16 cellular contexts compared by ENCODE assay signal in genomic region chr5:307306-307705, GRCh38.
"Had no signal": no experiment of that assay in that cellular context is flagged by ENCODE, and none has a peak within 500 bp of the region (broad histone marks: within the 10 kb centered on the region; RNA-seq: fewer than 3 reads in every experiment).

No MANE protein-coding gene starts in this region.

- H3K27me3 Mint-ChIP-seq: activated CD4-positive, alpha-beta T cell treated with anti-CD3 and anti-CD28 coated beads for 36 hours; activated T-helper 17 cell treated with anti-CD3 and anti-CD28 coated beads, Interleukin-2, amount 50 U/mL, for 72 hours; naive B cell had no signal

- H3K9me3 ChIP-seq: adrenal gland, right atrium auricular region, upper lobe of left lung had no signal

- H3K36me3 Mint-ChIP-seq: naive B cell had no signal

- H3K27me3 ChIP-seq: adrenal gland, right atrium auricular region, upper lobe of left lung had no signal

- H3K4me3 ChIP-seq: adrenal gland, lung, right atrium auricular region, smooth muscle cell, upper lobe of left lung had no signal

- H3K27ac ChIP-seq: adrenal gland, right atrium auricular region, upper lobe of left lung had no signal

- H3K9me3 Mint-ChIP-seq: activated T-helper 17 cell treated with anti-CD3 and anti-CD28 coated beads, Interleukin-2, amount 50 U/mL, for 72 hours; naive B cell; stimulated activated effector memory CD8-positive, alpha-beta T cell treated with anti-CD3 and anti-CD28 coated beads, Interleukin-12 subunit alpha, Interleukin-12 subunit beta, amount 100 ng/mL, for 72 hours had no signal

- H3K4me3 Mint-ChIP-seq: activated CD4-positive, alpha-beta T cell treated with anti-CD3 and anti-CD28 coated beads for 36 hours; activated T-helper 17 cell treated with anti-CD3 and anti-CD28 coated beads, Interleukin-2, amount 50 U/mL, for 72 hours; naive B cell; stimulated activated effector memory CD8-positive, alpha-beta T cell treated with anti-CD3 and anti-CD28 coated beads, Interleukin-12 subunit alpha, Interleukin-12 subunit beta, amount 100 ng/mL, for 72 hours had no signal

- ATAC-seq: activated CD4-positive, alpha-beta T cell treated with anti-CD3 and anti-CD28 coated beads for 36 hours; activated T-helper 17 cell treated with anti-CD3 and anti-CD28 coated beads, Interleukin-2, amount 50 U/mL, for 72 hours; esophagus mucosa; stimulated activated effector memory CD8-positive, alpha-beta T cell treated with anti-CD3 and anti-CD28 coated beads, Interleukin-12 subunit alpha, Interleukin-12 subunit beta, amount 100 ng/mL, for 72 hours had no signal

- H3K27ac Mint-ChIP-seq: activated CD4-positive, alpha-beta T cell treated with anti-CD3 and anti-CD28 coated beads for 36 hours; activated T-helper 17 cell treated with anti-CD3 and anti-CD28 coated beads, Interleukin-2, amount 50 U/mL, for 72 hours; naive B cell; stimulated activated effector memory CD8-positive, alpha-beta T cell treated with anti-CD3 and anti-CD28 coated beads, Interleukin-12 subunit alpha, Interleukin-12 subunit beta, amount 100 ng/mL, for 72 hours had no signal

- H3K4me1 ChIP-seq: right atrium auricular region, upper lobe of left lung had no signal

- DNase-seq: activated CD4-positive, alpha-beta T cell treated with anti-CD3 and anti-CD28 coated beads for 36 hours; activated naive CD4-positive, alpha-beta T cell treated with anti-CD3 and anti-CD28 coated beads, Interleukin-2, amount 50 U/mL, for 16 hours; activated T-cell treated with anti-CD3 and anti-CD28 coated beads for 4 hours; cerebellar nuclear complex; dermis blood vessel endothelial cell; hypothalamus; naive B cell; substantia nigra; upper lobe of left lung had no signal
